16 cellular contexts compared by ENCODE assay signal in the genomic region with DNA sequence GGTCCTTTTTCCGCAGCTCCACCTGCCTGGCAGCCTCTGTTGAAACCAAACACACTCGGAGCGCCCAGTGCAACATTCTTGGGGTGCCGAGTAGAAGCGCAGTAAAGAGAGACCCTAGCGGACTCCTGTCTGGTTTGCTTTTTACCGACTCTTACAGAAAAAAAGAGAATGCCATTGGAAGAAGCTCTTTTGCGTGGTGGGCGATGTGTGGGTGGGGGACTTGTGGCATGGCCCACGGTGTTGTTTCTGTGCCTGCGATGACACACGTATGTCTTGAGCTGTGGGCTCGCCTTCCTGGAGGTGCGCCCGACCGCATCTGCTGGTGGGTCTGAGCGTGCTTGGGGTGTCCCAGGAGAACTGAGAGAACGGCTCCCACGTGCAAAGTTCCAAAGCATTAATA. TPM values are rescaled to one million over a fixed set of nuclear protein-coding genes. Genes with fewer than 3 reads are reported as not detected.
DNase-seq lines count a peak whose midpoint lies in the region; ATAC-seq and TF ChIP-seq lines count a peak whose summit lies in the region.
"Had no signal": no experiment of that assay in that cellular context is flagged by ENCODE, and none has a peak within 500 bp of the region (broad histone marks: within the 10 kb centered on the region; RNA-seq: fewer than 3 reads in every experiment).

No MANE protein-coding gene starts in this region.

- intact Hi-C loops in activated naive CD4-positive, alpha-beta T cell treated with anti-CD3 and anti-CD28 coated beads for 36 hours (cut with micrococcal nuclease), result loop anchor here (5.0 kb wide), 3 partner anchors 558 to 778 kb away; partner anchors contain the start of gene CDC7
- intact Hi-C loops in esophagus squamous epithelium (cut with DNase I), result loop anchor here (5.0 to 10.0 kb wide), 2 partner anchors 240 to 438 kb away; no protein-coding TSS in a partner anchor

- peak overlapping the region; percentile 4 for H3K4me3 Mint-ChIP-seq in activated naive CD4-positive, alpha-beta T cell treated with anti-CD3 and anti-CD28 coated beads, Interleukin-2, amount 50 U/mL, for 24 hours
- no peak overlapping the region for H3K4me3 Mint-ChIP-seq in activated naive CD4-positive, alpha-beta T cell treated with anti-CD3 and anti-CD28 coated beads for 36 hours
- H3K4me3 Mint-ChIP-seq in stimulated activated effector memory CD8-positive, alpha-beta T cell treated with anti-CD3 and anti-CD28 coated beads, Interleukin-12 subunit alpha, Interleukin-12 subunit beta, amount 100 ng/mL, for 72 hours, result peak overlapping the region; percentile 56
- H3K4me3 Mint-ChIP-seq: activated B cell treated with CpG ODN at 0.5 μM for 24 hours had no signal

- H3K9me3 Mint-ChIP-seq in activated naive CD4-positive, alpha-beta T cell treated with anti-CD3 and anti-CD28 coated beads, Interleukin-2, amount 50 U/mL, for 24 hours, result peaks cover 19% of the 10 kb centered on the region
- no peaks in the 10 kb centered on the region for H3K9me3 Mint-ChIP-seq in activated naive CD4-positive, alpha-beta T cell treated with anti-CD3 and anti-CD28 coated beads for 36 hours
- H3K9me3 Mint-ChIP-seq in stimulated activated effector memory CD8-positive, alpha-beta T cell treated with anti-CD3 and anti-CD28 coated beads, Interleukin-12 subunit alpha, Interleukin-12 subunit beta, amount 100 ng/mL, for 72 hours, result peaks cover 2% of the 10 kb centered on the region

- CTCF ChIA-PET in activated naive CD4-positive, alpha-beta T cell treated with anti-CD3 and anti-CD28 coated beads for 36 hours (lab: Charles Lee), result interaction anchor here (1.2 kb wide), 1 partner anchor 19 kb away, joined by 3 read pairs; no protein-coding TSS in a partner anchor

- H3K4me1 Mint-ChIP-seq in activated naive CD4-positive, alpha-beta T cell treated with anti-CD3 and anti-CD28 coated beads, Interleukin-2, amount 50 U/mL, for 24 hours, result peaks cover 47% of the 10 kb centered on the region
- peaks cover 57% of the 10 kb centered on the region for H3K4me1 Mint-ChIP-seq in activated naive CD4-positive, alpha-beta T cell treated with anti-CD3 and anti-CD28 coated beads for 36 hours (ENCODE audit: low read depth)
- H3K4me1 Mint-ChIP-seq in stimulated activated effector memory CD8-positive, alpha-beta T cell treated with anti-CD3 and anti-CD28 coated beads, Interleukin-12 subunit alpha, Interleukin-12 subunit beta, amount 100 ng/mL, for 72 hours, result peaks cover 63% of the 10 kb centered on the region

- H3K4me1 ChIP-seq in iPS-18a (ENCODE audit: control insufficient read depth, low read depth, low read length) (peaks cover 50% of the 10 kb centered on the region), esophagus squamous epithelium (peaks cover 5 to 72% (median 26%) of the 10 kb centered on the region in 3 donors)
- H3K4me1 ChIP-seq: foreskin keratinocyte had no signal

- H3K9me3 ChIP-seq in WERI-Rb-1 (ENCODE audit: severe bottlenecking) (no peaks in the 10 kb centered on the region), iPS-18a (ENCODE audit: control insufficient read depth, low read depth, low read length) (no peaks in the 10 kb centered on the region), esophagus squamous epithelium (peaks cover 0 to 4% (median 0%) of the 10 kb centered on the region in 3 donors)
- H3K9me3 ChIP-seq: transverse colon had no signal

- H3K27ac ChIP-seq in WERI-Rb-1, result no peak overlapping the region
- H3K27ac ChIP-seq in iPS-18a (ENCODE audit: low read length), result no peak overlapping the region
- H3K27ac ChIP-seq in esophagus squamous epithelium, result no peak overlapping the region
- H3K27ac ChIP-seq: foreskin keratinocyte, SK-N-MC, transverse colon had no signal

- no peak for TF ChIP-seq POLR2A in esophagus squamous epithelium (IDR thresholded peaks at IDR 0.05)

- H3K9ac ChIP-seq in iPS-18a (ENCODE audit: low read length), result no peak overlapping the region

- WGBS in esophagus squamous epithelium, 2 donors, result 16 to 18% methylated on average over 12 to 18 of the region's 19 CpGs

- no peak for ATAC-seq in stimulated activated effector memory CD8-positive, alpha-beta T cell treated with anti-CD3 and anti-CD28 coated beads, Interleukin-12 subunit alpha, Interleukin-12 subunit beta, amount 100 ng/mL, for 72 hours

- no peaks in the 10 kb centered on the region for H3K36me3 ChIP-seq in WERI-Rb-1
- no peaks in the 10 kb centered on the region for H3K36me3 ChIP-seq in iPS-18a (ENCODE audit: control insufficient read depth, low read depth, low read length)
- no peaks in the 10 kb centered on the region for H3K36me3 ChIP-seq in esophagus squamous epithelium
- H3K36me3 ChIP-seq: transverse colon had no signal

- peaks cover 79% of the 10 kb centered on the region for H3K27me3 Mint-ChIP-seq in activated naive CD4-positive, alpha-beta T cell treated with anti-CD3 and anti-CD28 coated beads, Interleukin-2, amount 50 U/mL, for 24 hours
- H3K27me3 Mint-ChIP-seq in activated naive CD4-positive, alpha-beta T cell treated with anti-CD3 and anti-CD28 coated beads for 36 hours (ENCODE audit: low read depth), result peaks cover 89% of the 10 kb centered on the region

- H3K27me3 ChIP-seq in WERI-Rb-1 (ENCODE audit: insufficient read depth, low read depth, severe bottlenecking), result peaks cover 22% of the 10 kb centered on the region
- H3K27me3 ChIP-seq in iPS-18a (ENCODE audit: control insufficient read depth, insufficient read depth, low read length), result peaks cover 100% of the 10 kb centered on the region
- peaks cover 27 to 100% (median 80%) of the 10 kb centered on the region in 4 donors for H3K27me3 ChIP-seq in esophagus squamous epithelium

- peak overlapping the region; percentile 31 for H3K27ac Mint-ChIP-seq in activated naive CD4-positive, alpha-beta T cell treated with anti-CD3 and anti-CD28 coated beads, Interleukin-2, amount 50 U/mL, for 24 hours
- H3K27ac Mint-ChIP-seq in activated naive CD4-positive, alpha-beta T cell treated with anti-CD3 and anti-CD28 coated beads for 36 hours, result no peak overlapping the region
- H3K27ac Mint-ChIP-seq in stimulated activated effector memory CD8-positive, alpha-beta T cell treated with anti-CD3 and anti-CD28 coated beads, Interleukin-12 subunit alpha, Interleukin-12 subunit beta, amount 100 ng/mL, for 72 hours, result peak overlapping the region; percentile 40
- H3K27ac Mint-ChIP-seq: activated B cell treated with CpG ODN at 0.5 μM for 24 hours had no signal

- H3K4me3 ChIP-seq in WERI-Rb-1 (ENCODE audit: low read depth, low read length) (peak overlapping the region; percentile 53; the same call in 1 of the 2 replicates), iPS-18a (ENCODE audit: low read length) (peak overlapping the region; percentile 16), esophagus squamous epithelium (no peak overlapping the region)

- no peak for DNase-seq in activated naive CD4-positive, alpha-beta T cell treated with anti-CD3 and anti-CD28 coated beads for 36 hours
- no peak for DNase-seq in WERI-Rb-1
- no peak for DNase-seq in stimulated activated effector memory CD8-positive, alpha-beta T cell treated with anti-CD3 and anti-CD28 coated beads, Interleukin-12 subunit alpha, Interleukin-12 subunit beta, amount 100 ng/mL, for 72 hours (ENCODE audit: low spot score in 2 of 2)
- DNase-seq in esophagus squamous epithelium (lab: John Stamatoyannopoulos, UW), result no peak
- DNase-seq in DMS53 (lab: John Stamatoyannopoulos, UW), result no peak
- DNase-seq in T-helper 9 cell, result no peak
- DNase-seq: activated B cell treated with CpG ODN at 0.5 μM for 24 hours; DMS79 treated with DMSO at 0.1 percent for 48 hours; effector CD4-positive, alpha-beta T cell; foreskin keratinocyte; midbrain; MV-4-11; transverse colon had no signal

- TF ChIP-seq CTCF in WERI-Rb-1 (IDR thresholded peaks at IDR 0.05; ENCODE audit: low read depth, low read length), result no peak
- TF ChIP-seq CTCF in esophagus squamous epithelium (IDR thresholded peaks at IDR 0.05), result no peak

- H3K36me3 Mint-ChIP-seq in activated naive CD4-positive, alpha-beta T cell treated with anti-CD3 and anti-CD28 coated beads, Interleukin-2, amount 50 U/mL, for 24 hours, result peaks cover 23% of the 10 kb centered on the region
- peaks cover 6% of the 10 kb centered on the region for H3K36me3 Mint-ChIP-seq in activated naive CD4-positive, alpha-beta T cell treated with anti-CD3 and anti-CD28 coated beads for 36 hours (ENCODE audit: low read depth)
- H3K36me3 Mint-ChIP-seq in stimulated activated effector memory CD8-positive, alpha-beta T cell treated with anti-CD3 and anti-CD28 coated beads, Interleukin-12 subunit alpha, Interleukin-12 subunit beta, amount 100 ng/mL, for 72 hours, result peaks cover 47% of the 10 kb centered on the region

RNA-seq across cellular contexts. Expression of gene BARHL2, which starts 7.3 kb away (rescaled TPM):
- total RNA-seq in activated naive CD4-positive, alpha-beta T cell treated with anti-CD3 and anti-CD28 coated beads for 36 hours, result not detected
- not detected for total RNA-seq in esophagus squamous epithelium
- total RNA-seq: activated B cell treated with CpG ODN at 0.5 μM for 24 hours, foreskin keratinocyte, transverse colon had no signal

Comparison
In these comparisons a context has a peak if more than half of its experiments do, and no peak if none do; other contexts are left out.
1. H3K4me3 ChIP-seq: peak in WERI-Rb-1 (single experiment) and iPS-18a (single experiment); none in esophagus squamous epithelium (0 of 4).